8 cellular contexts compared by ENCODE assay signal in the genomic region with DNA sequence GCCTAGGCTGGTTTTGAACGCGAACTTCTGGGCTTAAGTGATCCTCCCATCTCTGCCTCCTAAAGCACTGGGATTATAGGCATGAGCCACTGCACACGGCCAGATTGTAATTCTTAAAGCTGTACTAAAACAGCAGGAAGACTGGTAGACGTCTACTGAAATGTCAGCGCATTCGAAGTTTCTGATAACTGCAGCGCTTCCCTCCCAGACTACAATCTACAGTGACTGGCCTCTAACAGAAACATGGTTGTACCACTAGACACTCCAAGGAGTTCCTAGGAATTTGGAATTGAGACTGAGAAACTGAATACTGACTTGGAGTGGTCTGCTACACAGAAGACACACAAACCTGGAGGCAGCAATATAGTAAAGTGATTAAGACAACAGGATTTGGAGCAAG. TPM values are rescaled to one million over a fixed set of nuclear protein-coding genes. Genes with fewer than 3 reads are reported as not detected.
DNase-seq lines count a peak whose midpoint lies in the region; ATAC-seq, FAIRE-seq and TF ChIP-seq lines count a peak whose summit lies in the region.

No MANE protein-coding gene starts in this region.

- FAIRE-seq in HTR-8/SVneo (lab: Jason Lieb, UNC) (no peak), GM12878 (lab: Jason Lieb, UNC) (no peak)

- H3K9me3 ChIP-seq in GM12878 (replicated peaks; ENCODE audit: control insufficient read depth, insufficient read depth, low read length) (no peaks in the 10 kb centered on the region), left lung (no peaks in the 10 kb centered on the region), thyroid gland (no peaks in the 10 kb centered on the region)

- H4K20me1 ChIP-seq in GM12878 (ENCODE audit: control insufficient read depth, insufficient read depth): no peaks in the 10 kb centered on the region

- TF ChIP-seq EP300 in GM12878 (IDR thresholded peaks at IDR 0.05; ENCODE audit: borderline replicate concordance in 1 of 2, control insufficient read depth in 1 of 2, low read depth in 2 of 2, low read length in 2 of 2): no peak

- H3K4me2 ChIP-seq in GM12878 (ENCODE audit: control insufficient read depth, insufficient read depth): peak overlapping the region; percentile 89

- no peak for TF ChIP-seq RAD21 in GM12878 (IDR thresholded peaks at IDR 0.05; ENCODE audit: insufficient read depth, low read depth, low read length)

- ATAC-seq in GM12878: no peak
- ATAC-seq in left lung: peak; percentile 8
- no peak for ATAC-seq in GM21737 (IDR thresholded peaks at IDR 0.05; ENCODE audit: unreplicated experiment)

- POLR2A ChIA-PET in GM12878 (lab: Charles Lee): interaction anchor here (0.7 to 1.4 kb wide), 4 partner anchors 29 to 416 kb away, joined by 3 to 4 read pairs (median 4); no protein-coding TSS in a partner anchor

- peak; percentile 0 for DNase-seq in HTR-8/SVneo (ENCODE audit: insufficient read length, low spot score)
- no peak for DNase-seq in GM12878 (ENCODE audit: low read depth, low spot score)
- no peak for DNase-seq in left lung
- DNase-seq in thyroid gland: no peak
- DNase-seq in DMS114 treated with DMSO at 0.1 percent for 48 hours (lab: John Stamatoyannopoulos, UW; ENCODE audit: unreplicated experiment): no peak
- DNase-seq in occipital lobe (lab: John Stamatoyannopoulos, UW): no peak

- 60% methylated on average over 7 of the region's 7 CpGs for WGBS in GM12878 (ENCODE audit: insufficient coverage, insufficient replicate concordance, low lambda C conversion rate, missing lambda C conversion rate)
- 45 to 46% methylated on average over 7 of the region's 7 CpGs for WGBS in thyroid gland, 2 donors

- H3K27ac ChIP-seq in 22Rv1 (peak overlapping the region; percentile 78; the same call in 1 of the 2 replicates), GM12878 (ENCODE audit: control insufficient read depth, insufficient read depth) (peak overlapping the region; percentile 99), left lung (peak overlapping the region; percentile 95 to 96), thyroid gland (peak overlapping the region; percentile 2 to 99 (median 98))

- H3K4me1 ChIP-seq in GM12878 (ENCODE audit: control insufficient read depth, insufficient read depth, low read length): no peaks in the 10 kb centered on the region
- H3K4me1 ChIP-seq in left lung: peaks cover 6 to 34% of the 10 kb centered on the region in 2 donors
- peaks cover 11 to 20% of the 10 kb centered on the region in 2 donors for H3K4me1 ChIP-seq in thyroid gland

- H3K27me3 ChIP-seq in GM12878 (replicated peaks in 1 of 2; ENCODE audit: control insufficient read depth in 2 of 2, insufficient read depth in 2 of 2, low read length in 1 of 2): no peaks in the 10 kb centered on the region
- no peaks in the 10 kb centered on the region for H3K27me3 ChIP-seq in left lung
- no peaks in the 10 kb centered on the region for H3K27me3 ChIP-seq in thyroid gland

- peak overlapping the region; percentile 97 for H3K9ac ChIP-seq in GM12878 (ENCODE audit: control insufficient read depth, insufficient read depth, low read length)

- no TSS peak for BruUV-seq in GM12878 (replicated peaks; lab: Mats Ljungman, UMichigan)

- peaks cover 48% of the 10 kb centered on the region for H3K79me2 ChIP-seq in GM12878 (ENCODE audit: control insufficient read depth, insufficient read depth, low read length)

- RAD21 ChIA-PET in GM12878 (lab: Charles Lee; ENCODE audit: unreplicated experiment): no interaction called here

- CTCF ChIA-PET in GM12878 (lab: Yijun Ruan, JAX): interaction anchor here (1.1 to 1.7 kb wide), 6 partner anchors 9 to 554 kb away, joined by 3 to 7 read pairs (median 4); a partner anchor contains a TSS

- intact Hi-C loops in GM12878 (cut with micrococcal nuclease; ENCODE audit: unreplicated experiment): loop anchor here (5.0 to 10.0 kb wide), 3 partner anchors 172 to 562 kb away; a partner anchor contains a TSS
- intact Hi-C loops in left lung (cut with DNase I): no loop called here
- intact Hi-C loops in thyroid gland (cut with DNase I): no loop called here

- peaks cover 0 to 19% of the 10 kb centered on the region in 2 experiments; a peak in 3 of 4 replicates for H3K36me3 ChIP-seq in GM12878 (ENCODE audit: control insufficient read depth in 2 of 2, insufficient read depth in 2 of 2, low read length in 1 of 2)
- peaks cover 0 to 40% of the 10 kb centered on the region in 2 donors for H3K36me3 ChIP-seq in left lung
- peaks cover 8 to 16% of the 10 kb centered on the region in 2 donors for H3K36me3 ChIP-seq in thyroid gland

- in situ Hi-C loops in GM12878 (cut with MboI): no loop called here

- H2AFZ ChIP-seq in GM12878 (ENCODE audit: control insufficient read depth, low read depth, low read length): peak overlapping the region; percentile 93; the same call in 1 of the 2 replicates

- TF ChIP-seq CTCF in 22Rv1 (IDR thresholded peaks at IDR 0.05) (no peak), GM12878 (IDR thresholded peaks at IDR 0.05 in 2 of 3, conservative IDR thresholded peaks at IDR 0.05 in 1 of 3; ENCODE audit: control insufficient read depth in 2 of 3, extremely low read depth in 1 of 3, insufficient read depth in 1 of 3, low read depth in 3 of 3, low read length in 3 of 3) (no peak), left lung (IDR thresholded peaks at IDR 0.05) (no peak), thyroid gland (IDR thresholded peaks at IDR 0.05) (no peak)

- SMC1A ChIA-PET in GM12878 (lab: Charles Lee; ENCODE audit: uncharacterized antibody, unreplicated experiment): interaction anchor here (0.9 to 1.7 kb wide), 3 partner anchors 9 to 29 kb away, joined by 3 to 6 read pairs (median 4); no protein-coding TSS in a partner anchor

- H3K4me3 ChIP-seq in GM12878 (peak overlapping the region; percentile 84), left lung (peak overlapping the region; percentile 64 to 67), thyroid gland (replicated peaks in 1 of 3) (peak overlapping the region in 2 of 3 donors; percentile 59 to 69)

- no peak for TF ChIP-seq POLR2A in GM12878 (IDR thresholded peaks at IDR 0.05; ENCODE audit: low read depth, low read length)
- no peak for TF ChIP-seq POLR2A in thyroid gland (IDR thresholded peaks at IDR 0.05)

RNA-seq across cellular contexts. Expression of a gene that starts 1.0 kb away (rescaled TPM):
- 29.4 and 35.2 TPM in 2 replicates for total RNA-seq in GM12878 (2013; cell fraction: nucleolus; rRNA removed)
- total RNA-seq in GM12878 (2014; rRNA removed) (11.0 and 11.1 TPM in 2 replicates), GM12878 (2014; rRNA removed; fragmentation: Illumina TruSeq; extraction: Trizol) (11.1 and 13.3 TPM in 2 replicates), GM12878 (2021) (12.1 and 13.5 TPM in 2 replicates), left lung (10 to 100 TPM; 13.1 to 18.4 TPM), thyroid gland (10 to 100 TPM; 20.6 to 39.9 (median 28.5) TPM), occipital lobe (19.8 TPM)
- 5.1 TPM for polyA plus RNA-seq in GM12878 (2011; ENCODE audit: low read depth)
- polyA plus RNA-seq in GM12878 (2011; rRNA removed) (13.3 and 15.0 TPM in 2 replicates), GM12878 (2014; fragmentation: Illumina TruSeq; extraction: Trizol) (9.6 and 11.6 TPM in 2 replicates), GM12878 (2014; fragmentation: Nextera tagmentation; extraction: Ambion mirVana) (1 to 10 TPM; 4.5 to 4.6 TPM), GM12878 (2014; rRNA removed) (8.3 and 10.4 TPM in 2 replicates), GM12878 (2016; fragmentation: Nextera tagmentation; extraction: Ambion mirVana) (10 to 100 TPM in 1 of 2 experiments, 1 to 10 TPM in 1; 9.9 to 10.8 TPM)
- polyA plus RNA-seq in GM12878 (2011; cell fraction: cytosol; rRNA removed): 7.4 and 8.6 TPM in 2 replicates
- 10.3 and 12.9 TPM in 2 replicates for polyA plus RNA-seq in GM12878 (2011; cell fraction: nucleus; rRNA removed)
- polyA plus RNA-seq in GM12878 (2012): 3.8 and 6.5 TPM in 2 replicates
- 12.0 and 13.7 TPM in 2 replicates for polyA minus RNA-seq in GM12878 (2011; rRNA and poly(A)+ RNA removed)
- 1.7 and 3.3 TPM in 2 replicates for polyA minus RNA-seq in GM12878 (2011; cell fraction: cytosol; rRNA and poly(A)+ RNA removed)
- polyA minus RNA-seq in GM12878 (2011; cell fraction: nucleus; rRNA and poly(A)+ RNA removed): 24.3 and 29.5 TPM in 2 replicates

RNA-seq across cellular contexts. Expression of a gene that starts 1.2 kb away (rescaled TPM):
- 63.8 and 70.2 TPM in 2 replicates for total RNA-seq in GM12878 (2013; cell fraction: nucleolus; rRNA removed)
- total RNA-seq in GM12878 (2014; rRNA removed) (38.0 and 57.5 TPM in 2 replicates), GM12878 (2014; rRNA removed; fragmentation: Illumina TruSeq; extraction: Trizol) (61.4 and 73.7 TPM in 2 replicates), GM12878 (2021) (74.7 and 75.1 TPM in 2 replicates), left lung (10 to 100 TPM; 28.5 to 40.5 TPM), thyroid gland (10 to 100 TPM; 21.6 to 25.9 (median 22.3) TPM), occipital lobe (32.6 TPM)
- 332 TPM for polyA plus RNA-seq in GM12878 (2011; ENCODE audit: low read depth)
- polyA plus RNA-seq in GM12878 (2011; rRNA removed) (72.4 and 114 TPM in 2 replicates), GM12878 (2014; fragmentation: Illumina TruSeq; extraction: Trizol) (82.5 and 135 TPM in 2 replicates), GM12878 (2014; fragmentation: Nextera tagmentation; extraction: Ambion mirVana) (100 to 1,000 TPM; 277 to 283 TPM), GM12878 (2014; rRNA removed) (41.3 and 43.9 TPM in 2 replicates), GM12878 (2016; fragmentation: Nextera tagmentation; extraction: Ambion mirVana) (100 to 1,000 TPM; 252 to 271 TPM)
- polyA plus RNA-seq in GM12878 (2011; cell fraction: cytosol; rRNA removed): 24.7 and 31.2 TPM in 2 replicates
- polyA plus RNA-seq in GM12878 (2011; cell fraction: nucleus; rRNA removed): 24.9 and 26.8 TPM in 2 replicates
- polyA plus RNA-seq in GM12878 (2012): 40.0 and 73.4 TPM in 2 replicates
- 20.7 and 29.5 TPM in 2 replicates for polyA minus RNA-seq in GM12878 (2011; rRNA and poly(A)+ RNA removed)
- polyA minus RNA-seq in GM12878 (2011; cell fraction: cytosol; rRNA and poly(A)+ RNA removed): 19.0 and 22.7 TPM in 2 replicates
- polyA minus RNA-seq in GM12878 (2011; cell fraction: nucleus; rRNA and poly(A)+ RNA removed): 23.7 and 40.0 TPM in 2 replicates

RNA-seq across cellular contexts. Expression of a gene that starts 30.3 kb away (rescaled TPM):
- total RNA-seq in GM12878 (2013; cell fraction: nucleolus; rRNA removed): 9.2 and 10.3 TPM in 2 replicates
- total RNA-seq in GM12878 (2014; rRNA removed): 8.2 and 10.7 TPM in 2 replicates
- total RNA-seq in GM12878 (2014; rRNA removed; fragmentation: Illumina TruSeq; extraction: Trizol): 5.3 and 5.8 TPM in 2 replicates
- total RNA-seq in GM12878 (2021): 8.2 and 8.5 TPM in 2 replicates
- 2.2 TPM for polyA plus RNA-seq in GM12878 (2011; ENCODE audit: low read depth)
- 8.6 and 14.5 TPM in 2 replicates for polyA plus RNA-seq in GM12878 (2011; rRNA removed)
- polyA plus RNA-seq in GM12878 (2011; cell fraction: cytosol; rRNA removed): 2.2 and 2.6 TPM in 2 replicates
- 2.8 and 2.9 TPM in 2 replicates for polyA plus RNA-seq in GM12878 (2011; cell fraction: nucleus; rRNA removed)
- polyA plus RNA-seq in GM12878 (2012): 5.4 and 6.8 TPM in 2 replicates
- 9.7 and 11.7 TPM in 2 replicates for polyA plus RNA-seq in GM12878 (2014; fragmentation: Illumina TruSeq; extraction: Trizol)
- 1 to 10 TPM; 2.2 to 3.2 TPM for polyA plus RNA-seq in GM12878 (2014; fragmentation: Nextera tagmentation; extraction: Ambion mirVana)
- polyA plus RNA-seq in GM12878 (2014; rRNA removed): 5.6 and 5.9 TPM in 2 replicates
- polyA plus RNA-seq in GM12878 (2016; fragmentation: Nextera tagmentation; extraction: Ambion mirVana): 1 to 10 TPM; 2.5 to 3.1 TPM
- 5.5 and 8.3 TPM in 2 replicates for polyA minus RNA-seq in GM12878 (2011; rRNA and poly(A)+ RNA removed)
- polyA minus RNA-seq in GM12878 (2011; cell fraction: cytosol; rRNA and poly(A)+ RNA removed): 2.5 TPM in 2 replicates
- 5.1 and 10.5 TPM in 2 replicates for polyA minus RNA-seq in GM12878 (2011; cell fraction: nucleus; rRNA and poly(A)+ RNA removed)
- 10 to 100 TPM; 10.7 to 11.6 TPM for total RNA-seq in left lung
- total RNA-seq in thyroid gland: 10 to 100 TPM; 14.0 to 26.5 (median 18.3) TPM
- total RNA-seq in occipital lobe: 7.3 TPM
